In the genomic region with DNA sequence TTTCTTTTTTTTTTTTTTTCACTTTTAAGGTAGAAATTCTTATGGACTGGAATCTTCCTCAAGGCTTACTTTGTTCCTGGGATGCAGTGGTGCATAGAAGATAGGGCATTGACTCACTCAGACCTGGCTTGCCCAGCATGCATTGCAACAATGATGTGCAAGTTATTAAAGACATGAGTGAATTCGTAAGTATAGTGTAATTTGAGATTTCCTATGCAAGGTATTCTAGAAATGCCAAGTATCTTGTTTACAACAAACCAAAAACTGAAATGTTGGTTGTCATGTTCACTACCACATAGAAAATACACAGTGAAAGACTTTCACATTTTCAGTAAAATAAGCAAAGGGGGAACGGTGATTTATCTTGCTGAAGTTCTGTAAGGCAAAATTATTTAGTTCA, we compare ENCODE assay signal across 14 cellular contexts. TPM values are rescaled to one million over a fixed set of nuclear protein-coding genes. Genes with fewer than 3 reads are reported as not detected.
DNase-seq lines count a peak whose midpoint lies in the region; ATAC-seq and TF ChIP-seq lines count a peak whose summit lies in the region.
"Had no signal": no experiment of that assay in that cellular context is flagged by ENCODE, and none has a peak within 500 bp of the region (broad histone marks: within the 10 kb centered on the region; RNA-seq: fewer than 3 reads in every experiment).

No MANE protein-coding gene starts in this region.

- DNase-seq in MCF 10A (ENCODE audit: unreplicated experiment) (peak; percentile 33), breast epithelium (ENCODE audit: low spot score in 2 of 2) (no peak), RWPE2 (ENCODE audit: low spot score) (no peak), fibroblast of the aortic adventitia (ENCODE audit: low read depth) (peak; percentile 41), uterus (no peak), A172 (ENCODE audit: low spot score) (no peak), neural progenitor cell (ENCODE audit: low spot score) (no peak)
- DNase-seq: DMS 273 treated with DMSO at 0.1 percent for 48 hours; NCI-H1417 treated with DMSO at 0.1 percent for 48 hours; ovary; stimulated activated CD4-positive, alpha-beta T cell treated with anti-CD3 and anti-CD28 coated beads, Interleukin-12 subunit alpha, Interleukin-12 subunit beta, amount 100 ng/mL, for 4 hours had no signal

- H3K27ac Mint-ChIP-seq in MCF 10A (ENCODE audit: low read depth, unreplicated experiment) (no peak overlapping the region), neural progenitor cell (no peak overlapping the region)
- H3K27ac Mint-ChIP-seq: activated naive CD4-positive, alpha-beta T cell treated with anti-CD3 and anti-CD28 coated beads, Interleukin-2, amount 50 U/mL, for 24 hours had no signal

- intact Hi-C loops in MCF 10A (cut with micrococcal nuclease) = no loop called here
- intact Hi-C loops in breast epithelium (cut with DNase I; ENCODE audit: low total_unique reads) = no loop called here
- intact Hi-C loops in uterus (cut with DNase I; ENCODE audit: low total_unique reads) = no loop called here

- no peaks in the 10 kb centered on the region for H3K4me1 ChIP-seq in breast epithelium
- H3K4me1 ChIP-seq in RWPE2 (ENCODE audit: insufficient read depth, poor library complexity, severe bottlenecking) = no peaks in the 10 kb centered on the region
- peaks cover 0 to 4% of the 10 kb centered on the region in 2 donors for H3K4me1 ChIP-seq in uterus
- no peaks in the 10 kb centered on the region for H3K4me1 ChIP-seq in neural progenitor cell

- H3K4me1 Mint-ChIP-seq in MCF 10A (ENCODE audit: insufficient read depth, unreplicated experiment) = no peaks in the 10 kb centered on the region
- peaks cover 22% of the 10 kb centered on the region for H3K4me1 Mint-ChIP-seq in neural progenitor cell

- no peak overlapping the region for H2AFZ ChIP-seq in neural progenitor cell (replicated peaks)

- TF ChIP-seq CTCF in MCF 10A (IDR thresholded peaks at IDR 0.05; ENCODE audit: unreplicated experiment) (no peak), breast epithelium (IDR thresholded peaks at IDR 0.05) (no peak), RWPE2 (IDR thresholded peaks at IDR 0.05; ENCODE audit: poor library complexity, severe bottlenecking) (no peak), fibroblast of the aortic adventitia (IDR thresholded peaks at IDR 0.05; ENCODE audit: insufficient read depth, low read length) (no peak), uterus (IDR thresholded peaks at IDR 0.05) (no peak), neural progenitor cell (IDR thresholded peaks at IDR 0.05) (no peak)

- no peak overlapping the region for H3K4me3 ChIP-seq in breast epithelium
- no peak overlapping the region for H3K4me3 ChIP-seq in RWPE2 (ENCODE audit: severe bottlenecking)
- H3K4me3 ChIP-seq in fibroblast of the aortic adventitia (ENCODE audit: low read depth, low read length) = no peak overlapping the region
- no peak overlapping the region for H3K4me3 ChIP-seq in uterus
- H3K4me3 ChIP-seq in neural progenitor cell = no peak overlapping the region
- H3K4me3 ChIP-seq: ovary had no signal

- H3K9ac ChIP-seq in neural progenitor cell = no peak overlapping the region

- no peaks in the 10 kb centered on the region for H4K20me1 ChIP-seq in neural progenitor cell (ENCODE audit: low read depth)

- H3F3A ChIP-seq in neural progenitor cell (ENCODE audit: low read depth) = no peaks in the 10 kb centered on the region

- TF ChIP-seq POLR2A in breast epithelium (IDR thresholded peaks at IDR 0.05) = no peak
- no peak for TF ChIP-seq POLR2A in uterus (IDR thresholded peaks at IDR 0.05)

- CTCF ChIA-PET in MCF 10A (lab: Yijun Ruan, JAX) = no interaction called here

- no TSS peak for BruUV-seq in MCF 10A (replicated peaks; lab: Mats Ljungman, UMichigan)

- H3K27ac ChIP-seq in breast epithelium (no peak overlapping the region), RWPE2 (ENCODE audit: poor library complexity, severe bottlenecking) (no peak overlapping the region), uterus (peak overlapping the region; percentile 26 to 36), neural progenitor cell (no peak overlapping the region)
- H3K27ac ChIP-seq: epithelial cell of prostate, ovary had no signal

- POLR2A ChIA-PET in MCF 10A (lab: Yijun Ruan, JAX) = no interaction called here

- H3K79me2 ChIP-seq in neural progenitor cell (ENCODE audit: low read depth) = no peaks in the 10 kb centered on the region

- H3K36me3 Mint-ChIP-seq in MCF 10A (ENCODE audit: insufficient read depth, unreplicated experiment) (no peaks in the 10 kb centered on the region), neural progenitor cell (no peaks in the 10 kb centered on the region)
- H3K36me3 Mint-ChIP-seq: activated naive CD4-positive, alpha-beta T cell treated with anti-CD3 and anti-CD28 coated beads, Interleukin-2, amount 50 U/mL, for 24 hours had no signal

- no peak overlapping the region for H3K4me3 Mint-ChIP-seq in MCF 10A (ENCODE audit: unreplicated experiment)
- no peak overlapping the region for H3K4me3 Mint-ChIP-seq in neural progenitor cell
- H3K4me3 Mint-ChIP-seq: activated naive CD4-positive, alpha-beta T cell treated with anti-CD3 and anti-CD28 coated beads, Interleukin-2, amount 50 U/mL, for 24 hours had no signal

- H3K9me3 Mint-ChIP-seq in MCF 10A (ENCODE audit: unreplicated experiment) (no peaks in the 10 kb centered on the region), neural progenitor cell (no peaks in the 10 kb centered on the region)
- H3K9me3 Mint-ChIP-seq: activated naive CD4-positive, alpha-beta T cell treated with anti-CD3 and anti-CD28 coated beads, Interleukin-2, amount 50 U/mL, for 24 hours had no signal

- peaks cover 4% of the 10 kb centered on the region for H3K36me3 ChIP-seq in breast epithelium
- H3K36me3 ChIP-seq in RWPE2 (ENCODE audit: low read depth) = no peaks in the 10 kb centered on the region
- no peaks in the 10 kb centered on the region for H3K36me3 ChIP-seq in uterus
- H3K36me3 ChIP-seq in neural progenitor cell = no peaks in the 10 kb centered on the region
- H3K36me3 ChIP-seq: ovary had no signal

- peak; percentile 65 for ATAC-seq in RWPE2 (ENCODE audit: low read depth)
- ATAC-seq in HG03039 (IDR thresholded peaks at IDR 0.05; ENCODE audit: unreplicated experiment) = no peak

- no peak overlapping the region for H3K4me2 ChIP-seq in neural progenitor cell

- H3K9me3 ChIP-seq in breast epithelium (no peaks in the 10 kb centered on the region), RWPE2 (ENCODE audit: severe bottlenecking) (no peaks in the 10 kb centered on the region), uterus (no peaks in the 10 kb centered on the region), neural progenitor cell (ENCODE audit: low read depth) (no peaks in the 10 kb centered on the region)
- H3K9me3 ChIP-seq: ovary had no signal

- H3K27me3 Mint-ChIP-seq in MCF 10A (ENCODE audit: insufficient read depth, unreplicated experiment) (no peaks in the 10 kb centered on the region), neural progenitor cell (ENCODE audit: insufficient read depth, low read depth) (peaks cover 7% of the 10 kb centered on the region)
- H3K27me3 Mint-ChIP-seq: activated naive CD4-positive, alpha-beta T cell treated with anti-CD3 and anti-CD28 coated beads, Interleukin-2, amount 50 U/mL, for 24 hours had no signal

- H3K27me3 ChIP-seq in breast epithelium (no peaks in the 10 kb centered on the region), RWPE2 (ENCODE audit: insufficient read depth, poor library complexity, severe bottlenecking) (no peaks in the 10 kb centered on the region), uterus (no peaks in the 10 kb centered on the region), neural progenitor cell (no peaks in the 10 kb centered on the region)
- H3K27me3 ChIP-seq: ovary had no signal

RNA-seq across cellular contexts. Expression of a gene that starts 56.5 kb away (rescaled TPM):
- total RNA-seq in MCF 10A (2022) = 149 TPM in 2 replicates
- total RNA-seq in breast epithelium = 100 to 1,000 TPM; 131 to 172 (median 149) TPM
- total RNA-seq in fibroblast of the aortic adventitia (ENCODE audit: low replicate concordance) = 53.0 and 139 TPM in 2 replicates
- 100 to 1,000 TPM in 3 of 4 donors, 10 to 100 TPM in 1; 49.7 to 188 (median 165) TPM for total RNA-seq in uterus
- 67.2 and 74.4 TPM in 2 replicates for total RNA-seq in A172 (2014; rRNA removed; shearing (Covaris generic))
- 29.5 and 33.9 TPM in 2 replicates for total RNA-seq in neural progenitor cell (ENCODE audit: low replicate concordance)

Comparison
In these comparisons a context has a peak if more than half of its experiments do, and no peak if none do; other contexts are left out.
1. DNase-seq: peak in MCF 10A (single experiment) and fibroblast of the aortic adventitia (single experiment); none in breast epithelium (0 of 2), RWPE2 (single experiment), uterus (0 of 2), A172 (single experiment) and neural progenitor cell (single experiment).
2. H3K27ac ChIP-seq: peak in uterus (2 of 2); none in breast epithelium (0 of 2), RWPE2 (single experiment) and neural progenitor cell (single experiment).